Comparison of ENCODE assay signal across 8 cellular contexts in genomic region chr11:44565008-44565745, GRCh38. TPM values are rescaled to one million over a fixed set of nuclear protein-coding genes. Genes with fewer than 3 reads are reported as not detected.
DNase-seq lines count a peak whose midpoint lies in the region; ATAC-seq, FAIRE-seq and TF ChIP-seq lines count a peak whose summit lies in the region.

A gene with protein sequence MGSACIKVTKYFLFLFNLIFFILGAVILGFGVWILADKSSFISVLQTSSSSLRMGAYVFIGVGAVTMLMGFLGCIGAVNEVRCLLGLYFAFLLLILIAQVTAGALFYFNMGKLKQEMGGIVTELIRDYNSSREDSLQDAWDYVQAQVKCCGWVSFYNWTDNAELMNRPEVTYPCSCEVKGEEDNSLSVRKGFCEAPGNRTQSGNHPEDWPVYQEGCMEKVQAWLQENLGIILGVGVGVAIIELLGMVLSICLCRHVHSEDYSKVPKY (plus strand): TSS chr11:44565663. CDS start chr11:44594663, 29,000 bp downstream.

- TF ChIP-seq CTCF in psoas muscle (IDR thresholded peaks at IDR 0.05) = peak; percentile 38

- peak; percentile 91 for FAIRE-seq in urothelium cell line (lab: Jason Lieb, UNC)

- ATAC-seq in HG02885 (IDR thresholded peaks at IDR 0.05; ENCODE audit: poor library complexity, unreplicated experiment) (peak; percentile 83), T-helper 17 cell (peak; percentile 74), left ventricle myocardium superior (peak; percentile 93), psoas muscle (peak; percentile 87 to 93 (median 90))

- H3K27ac ChIP-seq in psoas muscle = peak within 1 kb of the TSS; percentile 97

- WGBS in psoas muscle, 3 donors = 1% methylated on average over 45 to 65 of the region's 65 CpGs

- no peaks in the 10 kb centered on the region for H3K36me3 ChIP-seq in psoas muscle (ENCODE audit: insufficient read depth in 1 of 2, low read depth in 1 of 2)

- H3K4me3 ChIP-seq in psoas muscle = peak within 1 kb of the TSS; percentile 77

- peak within 1 kb of the TSS; percentile 98 for H3K27ac Mint-ChIP-seq in T-helper 17 cell

- no peaks in the 10 kb centered on the region for H3K27me3 Mint-ChIP-seq in T-helper 17 cell

- DNase-seq in NCI-H1694 (lab: John Stamatoyannopoulos, UW) (peak; percentile 96), T-helper 17 cell (peak; percentile 93 to 98 (median 97)), amygdala (lab: John Stamatoyannopoulos, UW) (peak; percentile 76 to 100 (median 99)), left ventricle myocardium superior (peak; percentile 100), psoas muscle (peak; percentile 100), urothelium cell line (ENCODE audit: low spot score) (peak; percentile 98)

- H3K4me1 ChIP-seq in psoas muscle = peaks cover 35% of the 10 kb centered on the region

- TF ChIP-seq POLR2A in GM15510 (IDR thresholded peaks at IDR 0.05; ENCODE audit: borderline replicate concordance, extremely low read depth, insufficient read length) = peak; percentile 91

- intact Hi-C loops in left ventricle myocardium superior (cut with micrococcal nuclease) (no loop called here), psoas muscle (cut with DNase I) (no loop called here)

- H3K9me3 ChIP-seq in T-helper 17 cell (ENCODE audit: control insufficient read depth, low read length, poor library complexity, severe bottlenecking) (no peaks in the 10 kb centered on the region), psoas muscle (no peaks in the 10 kb centered on the region)

- H3K4me3 Mint-ChIP-seq in T-helper 17 cell = peak within 1 kb of the TSS; percentile 94

- peaks cover 57% of the 10 kb centered on the region for H3K4me1 Mint-ChIP-seq in T-helper 17 cell

- H3K27me3 ChIP-seq in psoas muscle (ENCODE audit: insufficient read depth in 3 of 3, low read length in 2 of 3) = no peaks in the 10 kb centered on the region

- no peaks in the 10 kb centered on the region for H3K36me3 Mint-ChIP-seq in T-helper 17 cell (ENCODE audit: low read depth)

RNA-seq across cellular contexts. Expression of the gene that starts here (rescaled TPM):
- total RNA-seq in T-helper 17 cell (100 to 1,000 TPM; 112 to 146 TPM), left ventricle myocardium superior (58.0 TPM), psoas muscle (100 to 1,000 TPM in 1 of 4 donors, 10 to 100 TPM in 3; 25.9 to 162 (median 50.2) TPM)
- polyA plus RNA-seq in psoas muscle = 10 to 100 TPM; 13.3 to 22.1 (median 13.7) TPM

Comparison
In these comparisons a context has a peak if more than half of its experiments do, and no peak if none do; other contexts are left out.
1. Peak in every context shown above with its lines: DNase-seq, ATAC-seq, H3K4me3 ChIP-seq and H3K27ac ChIP-seq.